Comparison of ENCODE assay signal across 8 cellular contexts in genomic region chr16:24610421-24610765, GRCh38.
DNase-seq lines count a peak whose midpoint lies in the region; ATAC-seq and TF ChIP-seq lines count a peak whose summit lies in the region.

No MANE protein-coding gene starts in this region.

- H3K27ac ChIP-seq in brain microvascular endothelial cell, result no peak overlapping the region

- no peaks in the 10 kb centered on the region for H3K36me3 Mint-ChIP-seq in activated CD4-positive, alpha-beta T cell treated with anti-CD3 and anti-CD28 coated beads for 36 hours (ENCODE audit: low read depth)
- H3K36me3 Mint-ChIP-seq in stimulated activated memory B cell treated with anti-CD40 and anti-IgM and Interleukin-4, amounts not matched to agents 10 μg/mL and 1 μg/mL and 100 μg/mL, for 72 hours, result no peaks in the 10 kb centered on the region

- CTCF ChIA-PET in activated CD4-positive, alpha-beta T cell treated with anti-CD3 and anti-CD28 coated beads for 36 hours (lab: Charles Lee), result interaction anchor here (0.6 kb wide), 1 partner anchor 156 kb away, joined by 3 read pairs; no protein-coding TSS in a partner anchor

- DNase-seq in activated CD4-positive, alpha-beta T cell treated with anti-CD3 and anti-CD28 coated beads for 36 hours, result peak; percentile 41
- DNase-seq in activated CD4-positive, alpha-beta T cell treated with anti-CD3 and anti-CD28 coated beads for 4 hours, result no peak
- no peak for DNase-seq in brain microvascular endothelial cell
- peak; percentile 60 for DNase-seq in islet precursor cell
- no peak for DNase-seq in GM10266 (ENCODE audit: extremely low spot score)

- H3K36me3 ChIP-seq in brain microvascular endothelial cell (replicated peaks), result no peaks in the 10 kb centered on the region

- H3K4me3 ChIP-seq in brain microvascular endothelial cell (ENCODE audit: low read depth, low read length), result peak overlapping the region; percentile 38

- H3K27me3 Mint-ChIP-seq in activated CD4-positive, alpha-beta T cell treated with anti-CD3 and anti-CD28 coated beads for 36 hours, result peaks cover 51% of the 10 kb centered on the region
- H3K27me3 Mint-ChIP-seq in stimulated activated memory B cell treated with anti-CD40 and anti-IgM and Interleukin-4, amounts not matched to agents 10 μg/mL and 1 μg/mL and 100 μg/mL, for 72 hours, result peaks cover 49% of the 10 kb centered on the region

- H3K27ac Mint-ChIP-seq in activated CD4-positive, alpha-beta T cell treated with anti-CD3 and anti-CD28 coated beads for 36 hours, result no peak overlapping the region
- H3K27ac Mint-ChIP-seq in stimulated activated memory B cell treated with anti-CD40 and anti-IgM and Interleukin-4, amounts not matched to agents 10 μg/mL and 1 μg/mL and 100 μg/mL, for 72 hours, result peak overlapping the region; percentile 80

- peak overlapping the region; percentile 7 for H3K4me3 Mint-ChIP-seq in activated CD4-positive, alpha-beta T cell treated with anti-CD3 and anti-CD28 coated beads for 36 hours
- peak overlapping the region; percentile 80 for H3K4me3 Mint-ChIP-seq in stimulated activated memory B cell treated with anti-CD40 and anti-IgM and Interleukin-4, amounts not matched to agents 10 μg/mL and 1 μg/mL and 100 μg/mL, for 72 hours

- intact Hi-C loops in activated CD4-positive, alpha-beta T cell treated with anti-CD3 and anti-CD28 coated beads for 36 hours (cut with DNase I, micrococcal nuclease), result no loop called here

- TF ChIP-seq CTCF in brain microvascular endothelial cell (IDR thresholded peaks at IDR 0.05; ENCODE audit: low read depth, low read length, missing control alignments), result no peak
- TF ChIP-seq CTCF in GM10266 (IDR thresholded peaks at IDR 0.05; ENCODE audit: control insufficient read depth, insufficient read depth, low read depth, missing control alignments), result no peak

- peak; percentile 64 for ATAC-seq in activated CD4-positive, alpha-beta T cell treated with anti-CD3 and anti-CD28 coated beads for 36 hours
- ATAC-seq in stimulated activated memory B cell treated with anti-CD40 and anti-IgM and Interleukin-4, amounts not matched to agents 10 μg/mL and 1 μg/mL and 100 μg/mL, for 72 hours, result peak; percentile 57
- no peak for ATAC-seq in HG03571 (IDR thresholded peaks at IDR 0.05; ENCODE audit: unreplicated experiment)
- ATAC-seq in GM19324 (IDR thresholded peaks at IDR 0.05; ENCODE audit: low FRiP score, unreplicated experiment), result no peak

- no peaks in the 10 kb centered on the region for H3K9me3 Mint-ChIP-seq in activated CD4-positive, alpha-beta T cell treated with anti-CD3 and anti-CD28 coated beads for 36 hours (ENCODE audit: low read depth)
- no peaks in the 10 kb centered on the region for H3K9me3 Mint-ChIP-seq in stimulated activated memory B cell treated with anti-CD40 and anti-IgM and Interleukin-4, amounts not matched to agents 10 μg/mL and 1 μg/mL and 100 μg/mL, for 72 hours

- H3K4me1 Mint-ChIP-seq in activated CD4-positive, alpha-beta T cell treated with anti-CD3 and anti-CD28 coated beads for 36 hours, result peaks cover 13% of the 10 kb centered on the region
- H3K4me1 Mint-ChIP-seq in stimulated activated memory B cell treated with anti-CD40 and anti-IgM and Interleukin-4, amounts not matched to agents 10 μg/mL and 1 μg/mL and 100 μg/mL, for 72 hours, result peaks cover 24% of the 10 kb centered on the region

- H3K27me3 ChIP-seq in brain microvascular endothelial cell (replicated peaks), result peaks cover 10% of the 10 kb centered on the region

- POLR2A ChIA-PET in activated CD4-positive, alpha-beta T cell treated with anti-CD3 and anti-CD28 coated beads for 36 hours (lab: Charles Lee), result no interaction called here

- in situ Hi-C loops in brain microvascular endothelial cell (cut with HindIII; ENCODE audit: low pct_ligation_motif_present, low sequenced_read_pairs), result no loop called here

Comparison
In these comparisons a context has a peak if more than half of its experiments do, and no peak if none do; other contexts are left out.
1. DNase-seq: peak in activated CD4-positive, alpha-beta T cell treated with anti-CD3 and anti-CD28 coated beads for 36 hours (single experiment) and islet precursor cell (single experiment); none in activated CD4-positive, alpha-beta T cell treated with anti-CD3 and anti-CD28 coated beads for 4 hours (0 of 2), brain microvascular endothelial cell (single experiment) and GM10266 (single experiment).
2. ATAC-seq: peak in activated CD4-positive, alpha-beta T cell treated with anti-CD3 and anti-CD28 coated beads for 36 hours (single experiment) and stimulated activated memory B cell treated with anti-CD40 and anti-IgM and Interleukin-4, amounts not matched to agents 10 μg/mL and 1 μg/mL and 100 μg/mL, for 72 hours (single experiment); none in HG03571 (single experiment) and GM19324 (single experiment).